ENCODE assay signal across 12 cellular contexts in genomic region chr13:114026128-114026880, GRCh38. TPM values are rescaled to one million over a fixed set of nuclear protein-coding genes. Genes with fewer than 3 reads are reported as not detected.
DNase-seq lines count a peak whose midpoint lies in the region; ATAC-seq and TF ChIP-seq lines count a peak whose summit lies in the region.
"Had no signal": no experiment of that assay in that cellular context is flagged by ENCODE, and none has a peak within 500 bp of the region (broad histone marks: within the 10 kb centered on the region; RNA-seq: fewer than 3 reads in every experiment).

No MANE protein-coding gene starts in this region.

- H3K36me3 ChIP-seq in esophagus (ENCODE audit: control insufficient read depth in 2 of 2, insufficient read depth in 2 of 2, low read length in 1 of 2), result peaks cover 0 to 7% of the 10 kb centered on the region in 2 donors

- H3K36me3 Mint-ChIP-seq in neural crest cell (ENCODE audit: low read depth), result peaks cover 13% of the 10 kb centered on the region

- DNase-seq in Right ventricle myocardium inferior (ENCODE audit: missing footprints) (peak; percentile 28), cardiac septum (ENCODE audit: low spot score) (no peak), neural crest cell (ENCODE audit: low read depth, low spot score) (no peak), foreskin fibroblast (no peak), retina (no peak), T-helper 9 cell (no peak)
- DNase-seq: GDM1; PC-9; stimulated activated CD4-positive, alpha-beta T cell treated with anti-CD3 and anti-CD28 coated beads, Interleukin-15, amount 100 ng/mL, for 24 hours had no signal

- peak overlapping the region; percentile 67 for H3K27ac Mint-ChIP-seq in neural crest cell (ENCODE audit: unreplicated experiment)
- H3K27ac Mint-ChIP-seq: activated T-helper 1 cell treated with anti-CD3 and anti-CD28 coated beads, Interleukin-12 subunit alpha, Interleukin-12 subunit beta, Interleukin-2, Interleukin-4 antibody, amounts not matched to agents 30 ng/mL and 10 ng/mL and 1 ng/mL, durations not matched to agents 14 hours and 24 hours and 36 hours had no signal

- H3K9me3 ChIP-seq in esophagus (ENCODE audit: control insufficient read depth in 2 of 2, insufficient read depth in 1 of 2, low read depth in 1 of 2, low read length in 1 of 2), result peaks cover 0 to 2% of the 10 kb centered on the region in 2 donors

- H3K27me3 Mint-ChIP-seq in neural crest cell (ENCODE audit: low read depth), result no peaks in the 10 kb centered on the region

- peaks cover 26% of the 10 kb centered on the region for H3K4me1 Mint-ChIP-seq in neural crest cell

- H3K4me3 Mint-ChIP-seq in neural crest cell, result peak overlapping the region; percentile 61
- H3K4me3 Mint-ChIP-seq: activated T-helper 1 cell treated with anti-CD3 and anti-CD28 coated beads, Interleukin-12 subunit alpha, Interleukin-12 subunit beta, Interleukin-2, Interleukin-4 antibody, amounts not matched to agents 30 ng/mL and 10 ng/mL and 1 ng/mL, durations not matched to agents 14 hours and 24 hours and 36 hours had no signal

- ATAC-seq in Right ventricle myocardium inferior (peak; percentile 20), HG02759 (IDR thresholded peaks at IDR 0.05; ENCODE audit: unreplicated experiment) (no peak)

- peaks cover 0 to 12% of the 10 kb centered on the region in 2 donors for H3K4me1 ChIP-seq in esophagus (ENCODE audit: control insufficient read depth in 2 of 2, insufficient read depth in 2 of 2, low read length in 1 of 2)

- TF ChIP-seq CTCF in neural crest cell (conservative IDR thresholded peaks at IDR 0.05) (no peak), foreskin fibroblast (IDR thresholded peaks at IDR 0.05; ENCODE audit: low read depth, low read length) (no peak)

- WGBS in esophagus, 2 donors, result 86 to 88% methylated on average over 21 of the region's 21 CpGs

- no peaks in the 10 kb centered on the region for H3K9me3 Mint-ChIP-seq in neural crest cell
- H3K9me3 Mint-ChIP-seq: activated T-helper 1 cell treated with anti-CD3 and anti-CD28 coated beads, Interleukin-12 subunit alpha, Interleukin-12 subunit beta, Interleukin-2, Interleukin-4 antibody, amounts not matched to agents 30 ng/mL and 10 ng/mL and 1 ng/mL, durations not matched to agents 14 hours and 24 hours and 36 hours had no signal

- intact Hi-C loops in Right ventricle myocardium inferior (cut with DNase I), result no loop called here
- intact Hi-C loops in cardiac septum (cut with DNase I), result no loop called here

- H3K27me3 ChIP-seq in esophagus (ENCODE audit: control insufficient read depth in 1 of 2, insufficient read depth in 2 of 2, low read length in 2 of 2), result no peaks in the 10 kb centered on the region

- peak overlapping the region; percentile 38 to 54 for H3K27ac ChIP-seq in esophagus (ENCODE audit: low read depth in 2 of 2, low read length in 1 of 2)
- H3K27ac ChIP-seq: PC-9 had no signal

- H3K4me3 ChIP-seq in esophagus (ENCODE audit: low read depth in 1 of 2, low read length in 2 of 2) (no peak overlapping the region), foreskin fibroblast (ENCODE audit: low read depth in 1 of 2, low read length in 2 of 2) (peak overlapping the region in 1 of 2 donors; percentile 18)
- H3K4me3 ChIP-seq: PC-9 had no signal

RNA-seq across cellular contexts. Expression of gene C13orf46, which starts 52.4 kb away (rescaled TPM):
- total RNA-seq in Right ventricle myocardium inferior (0.32 TPM), cardiac septum (0.40 TPM), neural crest cell (0.66 and 1.9 TPM in 2 replicates)
- polyA plus RNA-seq in esophagus, result under 1 TPM; 0.04 to 0.26 TPM
